Comparison of ENCODE assay signal across 1 cellular context in the genomic region with DNA sequence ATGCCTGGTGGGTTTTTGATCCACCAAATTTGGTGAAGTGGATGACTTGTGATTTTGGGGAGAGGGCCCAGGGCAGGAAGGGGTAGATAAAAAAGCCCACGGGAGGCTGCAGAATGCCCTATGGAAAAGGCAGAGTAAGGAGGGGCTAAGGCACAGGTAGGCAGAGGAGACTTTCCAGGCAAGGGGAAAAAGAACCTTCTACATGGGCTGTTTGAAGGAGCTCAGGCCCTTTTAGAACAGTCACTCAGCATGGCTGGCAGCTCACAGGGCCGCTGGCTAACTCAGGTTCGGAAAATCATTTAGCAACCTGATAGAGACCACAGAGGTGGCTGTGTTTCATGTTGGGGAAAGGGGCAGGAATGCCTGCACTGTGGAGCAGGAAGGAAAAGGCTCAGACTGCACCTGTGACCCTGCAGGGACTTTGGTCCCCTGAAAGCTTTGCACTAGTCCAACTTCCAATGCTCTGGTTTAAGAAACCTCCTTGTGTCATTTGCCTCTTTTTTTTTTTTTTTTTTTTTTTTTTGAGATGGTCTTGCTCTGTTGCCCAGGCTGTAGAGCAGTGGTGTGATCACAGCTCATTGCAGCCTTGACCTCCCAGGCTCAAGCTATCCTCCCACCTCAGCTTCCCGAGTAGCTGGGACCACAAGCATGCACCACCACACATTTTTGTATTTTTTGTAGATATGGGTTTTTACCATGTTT.
TF ChIP-seq lines count a peak whose summit lies in the region.

No MANE protein-coding gene starts in this region.

TF ChIP-seq in GM23338, 12 proteins besides CTCF, POLR2A, EP300 and RAD21 (continued from another document):
- TF ChIP-seq, protein P1, sequence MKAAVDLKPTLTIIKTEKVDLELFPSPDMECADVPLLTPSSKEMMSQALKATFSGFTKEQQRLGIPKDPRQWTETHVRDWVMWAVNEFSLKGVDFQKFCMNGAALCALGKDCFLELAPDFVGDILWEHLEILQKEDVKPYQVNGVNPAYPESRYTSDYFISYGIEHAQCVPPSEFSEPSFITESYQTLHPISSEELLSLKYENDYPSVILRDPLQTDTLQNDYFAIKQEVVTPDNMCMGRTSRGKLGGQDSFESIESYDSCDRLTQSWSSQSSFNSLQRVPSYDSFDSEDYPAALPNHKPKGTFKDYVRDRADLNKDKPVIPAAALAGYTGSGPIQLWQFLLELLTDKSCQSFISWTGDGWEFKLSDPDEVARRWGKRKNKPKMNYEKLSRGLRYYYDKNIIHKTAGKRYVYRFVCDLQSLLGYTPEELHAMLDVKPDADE (IDR thresholded peaks at IDR 0.05) = no peak
- TF ChIP-seq EZH2 (IDR thresholded peaks at IDR 0.05; ENCODE audit: low read depth, unreplicated experiment) = no peak
- no peak for TF ChIP-seq JUNB (IDR thresholded peaks at IDR 0.05; ENCODE audit: unreplicated experiment)
